14 cellular contexts compared by ENCODE assay signal in genomic region chr9:98482248-98482647, GRCh38.
A peak's percentile ranks its signal among the peaks of the same experiment; 100 is the strongest.
DNase-seq lines count a peak whose midpoint lies in the region; ATAC-seq and TF ChIP-seq lines count a peak whose summit lies in the region.
"Had no signal": no experiment of that assay in that cellular context is flagged by ENCODE, and none has a peak within 500 bp of the region (broad histone marks: within the 10 kb centered on the region; RNA-seq: fewer than 3 reads in every experiment).

No MANE protein-coding gene starts in this region.

- no peaks in the 10 kb centered on the region for H3K9me3 ChIP-seq in BLaER1 treated with 17β-estradiol and CSF1 and Interleukin-3, amounts not matched to agents 10 nM and 100 nM (replicated peaks in 1 of 11)
- H3K9me3 ChIP-seq in IMR-90 (ENCODE audit: control insufficient read depth, insufficient read depth, low read length) = no peaks in the 10 kb centered on the region
- H3K9me3 ChIP-seq: Caco-2 had no signal

- H2BK20ac ChIP-seq in IMR-90 (ENCODE audit: low read depth, low read length) = peak overlapping the region; percentile 32

- no peak overlapping the region for H3K56ac ChIP-seq in IMR-90 (ENCODE audit: extremely low read depth, insufficient read depth, low read length)

- POLR2A ChIA-PET in IMR-90 (lab: Charles Lee; ENCODE audit: unreplicated experiment) = no interaction called here

- 0 out of 2 replicates have a peak overlapping the region, but pooled peaks have one; percentile 78 for H3K14ac ChIP-seq in IMR-90 (replicated peaks; ENCODE audit: low read depth, low read length)

- H2AK9ac ChIP-seq in IMR-90 (replicated peaks; ENCODE audit: low read depth, low read length, poor library complexity) = no peak overlapping the region

- no peak overlapping the region for H3K23ac ChIP-seq in IMR-90 (ENCODE audit: low read depth, low read length)

- H4K8ac ChIP-seq in IMR-90 (ENCODE audit: low read depth in 2 of 2, low read length in 2 of 2) = peak overlapping the region in 1 of 2 experiments; percentile 59; a peak in 1 of 4 replicates

- no peak for ATAC-seq in IMR-90 (ENCODE audit: low read depth)
- ATAC-seq in GM18868 (IDR thresholded peaks at IDR 0.05; ENCODE audit: unreplicated experiment) = no peak
- no peak for ATAC-seq in HG03139 (IDR thresholded peaks at IDR 0.05; ENCODE audit: unreplicated experiment)
- ATAC-seq: PC-3, T-helper 17 cell had no signal

- H3K4me3 ChIP-seq in BLaER1 treated with 17β-estradiol and CSF1 and Interleukin-3, amounts not matched to agents 10 nM and 100 nM = no peak overlapping the region
- H3K4me3 ChIP-seq in IMR-90 (ENCODE audit: insufficient read depth, low read depth, low read length) (no peak overlapping the region), dorsolateral prefrontal cortex (no peak overlapping the region)

- dilution Hi-C loops in IMR-90 (cut with HindIII; ENCODE audit: low sequenced_read_pairs, unreplicated experiment) = no loop called here

- H2BK5ac ChIP-seq in IMR-90 (ENCODE audit: low read depth, low read length, poor library complexity, severe bottlenecking) = peak overlapping the region; percentile 59

- intact Hi-C loops in IMR-90 (cut with micrococcal nuclease) (no loop called here), dorsolateral prefrontal cortex (cut with DNase I) (no loop called here)

- DNase-seq in IMR-90 (no peak), dorsolateral prefrontal cortex (no peak), superior temporal gyrus (ENCODE audit: extremely low spot score) (peak; percentile 56)
- no peak for DNase-seq in activated CD8-positive, alpha-beta memory T cell treated with anti-CD3 and anti-CD28 coated beads, Interleukin-2, amount 50 U/mL, for 48 hours
- DNase-seq: Caco-2, DMS53, H9, NCI-H345, PC-3, SHP77, T-helper 17 cell had no signal

- peak overlapping the region in 10 of 11 experiments; percentile 7 to 67 (median 48); a peak in 17 of 22 replicates for H3K4me2 ChIP-seq in BLaER1 treated with 17β-estradiol and CSF1 and Interleukin-3, amounts not matched to agents 10 nM and 100 nM
- H3K4me2 ChIP-seq in IMR-90 (ENCODE audit: low read depth, low read length) = no peak overlapping the region

- TF ChIP-seq CTCF in IMR-90 (conservative IDR thresholded peaks at IDR 0.05; ENCODE audit: low read depth, low read length) = no peak
- TF ChIP-seq CTCF in dorsolateral prefrontal cortex (IDR thresholded peaks at IDR 0.05 in 54 of 56, conservative IDR thresholded peaks at IDR 0.05 in 2 of 56; ENCODE audit: low read depth in 1 of 56, partially characterized antibody in 56 of 56) = no peak

- BruUV-seq in IMR-90 (replicated peaks; lab: Mats Ljungman, UMichigan) = no TSS peak

- WGBS in IMR-90 (ENCODE audit: extremely low coverage in 2 of 2, insufficient read length in 1 of 2), 2 experiments = 100% methylated on average over 2 of the region's 5 CpGs; no CpG with 5 or more reads in 1 of the 2 experiments

- H3K18ac ChIP-seq in IMR-90 (ENCODE audit: low read depth, low read length) = no peak overlapping the region

- H3K36me3 ChIP-seq in BLaER1 treated with 17β-estradiol and CSF1 and Interleukin-3, amounts not matched to agents 10 nM and 100 nM = no peaks in the 10 kb centered on the region
- no peaks in the 10 kb centered on the region; the same call in 1 of the 2 replicates for H3K36me3 ChIP-seq in IMR-90 (ENCODE audit: control insufficient read depth, insufficient read depth, low read length)

- peak overlapping the region; percentile 67; the same call in 1 of the 2 replicates for H2BK120ac ChIP-seq in IMR-90 (ENCODE audit: low read depth, low read length)

- H4K91ac ChIP-seq in IMR-90 (ENCODE audit: insufficient read depth, low read depth, low read length) = no peak overlapping the region

- H2BK15ac ChIP-seq in IMR-90 (ENCODE audit: low read depth, low read length) = no peak overlapping the region

- peaks cover 7 to 37% of the 10 kb centered on the region in 2 experiments; a peak in 3 of 4 replicates for H3K79me1 ChIP-seq in IMR-90 (ENCODE audit: low read depth in 1 of 2, low read length in 2 of 2)

- H3K27ac ChIP-seq in BLaER1 treated with 17β-estradiol and CSF1 and Interleukin-3, amounts not matched to agents 10 nM and 100 nM = no peak overlapping the region
- H3K27ac ChIP-seq in IMR-90 (ENCODE audit: insufficient read depth, low read length) = no peak overlapping the region
- H3K27ac ChIP-seq in dorsolateral prefrontal cortex = peak overlapping the region in 49 of 59 donors; percentile 9 to 87 (median 69)

- in situ Hi-C loops in IMR-90 (cut with MboI; ENCODE audit: low sequenced_read_pairs) = no loop called here

- no peak overlapping the region for H2AK5ac ChIP-seq in IMR-90 (ENCODE audit: low read depth, low read length)

- H4K20me1 ChIP-seq in BLaER1 treated with 17β-estradiol and CSF1 and Interleukin-3, amounts not matched to agents 10 nM and 100 nM = no peaks in the 10 kb centered on the region; a peak in 1 of 22 replicates
- no peaks in the 10 kb centered on the region for H4K20me1 ChIP-seq in IMR-90 (ENCODE audit: insufficient read depth, low read length)

- CTCF ChIA-PET in IMR-90 (lab: Yijun Ruan, JAX) = no interaction called here

- H3K4me1 ChIP-seq in BLaER1 treated with 17β-estradiol and CSF1 and Interleukin-3, amounts not matched to agents 10 nM and 100 nM = peaks cover 5 to 44% (median 30%) of the 10 kb centered on the region in 10 experiments; a peak in 17 of 20 replicates
- H3K4me1 ChIP-seq in IMR-90 (ENCODE audit: control insufficient read depth, insufficient read depth, low read length) = peaks cover 12% of the 10 kb centered on the region

- peaks cover 38% of the 10 kb centered on the region for H3K9me1 ChIP-seq in IMR-90 (ENCODE audit: insufficient read depth, low read length)

- no peak for TF ChIP-seq RAD21 in IMR-90 (IDR thresholded peaks at IDR 0.05; ENCODE audit: low read length)

- no peak overlapping the region for H3K9ac ChIP-seq in BLaER1 treated with 17β-estradiol and CSF1 and Interleukin-3, amounts not matched to agents 10 nM and 100 nM
- no peak overlapping the region for H3K9ac ChIP-seq in IMR-90 (ENCODE audit: low read depth, low read length)

- TF ChIP-seq POLR2A in IMR-90 (IDR thresholded peaks at IDR 0.05; ENCODE audit: low read depth, low read length) = no peak

- no peak overlapping the region; the same call in 1 of the 2 replicates for H4K5ac ChIP-seq in IMR-90 (ENCODE audit: low read depth, low read length)

- no peaks in the 10 kb centered on the region for H3K27me3 ChIP-seq in BLaER1 treated with 17β-estradiol and CSF1 and Interleukin-3, amounts not matched to agents 10 nM and 100 nM
- no peaks in the 10 kb centered on the region for H3K27me3 ChIP-seq in IMR-90 (ENCODE audit: control insufficient read depth, insufficient read depth, low read length)
- H3K27me3 ChIP-seq in dorsolateral prefrontal cortex = peaks cover 0 to 4% (median 0%) of the 10 kb centered on the region in 45 donors

- no peak overlapping the region for H2AFZ ChIP-seq in IMR-90 (replicated peaks; ENCODE audit: low read length, poor library complexity)

- peak overlapping the region; percentile 65; the same call in 1 of the 2 replicates for H3K4ac ChIP-seq in IMR-90 (ENCODE audit: low read depth, low read length)

TF ChIP-seq in IMR-90, 13 proteins besides CTCF, POLR2A, EP300 and RAD21:
- TF ChIP-seq NFE2L2 (IDR thresholded peaks at IDR 0.05; ENCODE audit: low read depth, low read length) (no peak), MXI1 (IDR thresholded peaks at IDR 0.05; ENCODE audit: borderline replicate concordance, low read depth, low read length) (no peak), MAFK (IDR thresholded peaks at IDR 0.05; ENCODE audit: low read depth, low read length) (no peak), CEBPB (IDR thresholded peaks at IDR 0.05; ENCODE audit: low read depth, low read length) (no peak), USF2 (IDR thresholded peaks at IDR 0.05; ENCODE audit: low read depth, low read length) (no peak), CHD1 (IDR thresholded peaks at IDR 0.05; ENCODE audit: low read depth, low read length) (no peak), SMC3 (IDR thresholded peaks at IDR 0.05; ENCODE audit: low read depth, low read length) (no peak), BHLHE40 (IDR thresholded peaks at IDR 0.05; ENCODE audit: low read depth, low read length) (no peak), FOS (IDR thresholded peaks at IDR 0.05; ENCODE audit: low read depth, low read length) (no peak), RFX5 (IDR thresholded peaks at IDR 0.05; ENCODE audit: low read depth, low read length) (no peak), MAZ (IDR thresholded peaks at IDR 0.05; ENCODE audit: borderline replicate concordance, low read depth, low read length) (no peak), RCOR1 (IDR thresholded peaks at IDR 0.05; ENCODE audit: insufficient replicate concordance, low read length) (no peak)
- TF ChIP-seq, protein P1, sequence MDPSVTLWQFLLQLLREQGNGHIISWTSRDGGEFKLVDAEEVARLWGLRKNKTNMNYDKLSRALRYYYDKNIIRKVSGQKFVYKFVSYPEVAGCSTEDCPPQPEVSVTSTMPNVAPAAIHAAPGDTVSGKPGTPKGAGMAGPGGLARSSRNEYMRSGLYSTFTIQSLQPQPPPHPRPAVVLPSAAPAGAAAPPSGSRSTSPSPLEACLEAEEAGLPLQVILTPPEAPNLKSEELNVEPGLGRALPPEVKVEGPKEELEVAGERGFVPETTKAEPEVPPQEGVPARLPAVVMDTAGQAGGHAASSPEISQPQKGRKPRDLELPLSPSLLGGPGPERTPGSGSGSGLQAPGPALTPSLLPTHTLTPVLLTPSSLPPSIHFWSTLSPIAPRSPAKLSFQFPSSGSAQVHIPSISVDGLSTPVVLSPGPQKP (IDR thresholded peaks at IDR 0.05; ENCODE audit: borderline replicate concordance, low read depth, low read length) = no peak

Comparison
In these comparisons a context has a peak if more than half of its experiments do, and no peak if none do; other contexts are left out.
1. H3K27ac ChIP-seq: peak in dorsolateral prefrontal cortex (49 of 59); none in BLaER1 treated with 17β-estradiol and CSF1 and Interleukin-3, amounts not matched to agents 10 nM and 100 nM (0 of 11) and IMR-90 (single experiment).